In genomic region chr2:130693474-130693873, GRCh38 we compare ENCODE assay signal across 8 cellular contexts. TPM values are rescaled to one million over a fixed set of nuclear protein-coding genes. Genes with fewer than 3 reads are reported as not detected.
DNase-seq lines count a peak whose midpoint lies in the region; TF ChIP-seq lines count a peak whose summit lies in the region.
"Not testable (repeated sequence)": the region's sequence is repeated elsewhere in the genome, so short reads cannot be mapped to it uniquely, and the experiment has no call there.

No MANE protein-coding gene starts in this region.

- H3K4me1 Mint-ChIP-seq in activated CD4-positive, alpha-beta memory T cell treated with anti-CD3 and anti-CD28 coated beads, Interleukin-2, amount 10 ng/mL, durations not matched to agents 7 days and 5 days: not testable (repeated sequence)

- CTCF ChIA-PET in GM10248 (lab: Yijun Ruan, JAX): interaction anchor here (1.4 kb wide), 1 partner anchor 320 kb away, joined by 4 read pairs; no protein-coding TSS in a partner anchor
- CTCF ChIA-PET in activated CD4-positive, alpha-beta memory T cell treated with anti-CD3 and anti-CD28 coated beads, Interleukin-2, amount 10 ng/mL, durations not matched to agents 7 days and 5 days (lab: Charles Lee): not testable (repeated sequence)

- not testable (repeated sequence) for TF ChIP-seq POLR2A in breast epithelium (IDR thresholded peaks at IDR 0.05)

- TF ChIP-seq CTCF in GM10248 (IDR thresholded peaks at IDR 0.05; ENCODE audit: control extremely low read depth, extremely low read depth, low read depth, missing control alignments) (peak; percentile 81), LNCaP clone FGC (IDR thresholded peaks at IDR 0.05; ENCODE audit: control insufficient read depth, extremely low read depth, insufficient read depth) (peak; percentile 23; the same call in 1 of the 2 replicates)
- not testable (repeated sequence) for TF ChIP-seq CTCF in breast epithelium (IDR thresholded peaks at IDR 0.05)

- H3K27ac Mint-ChIP-seq in activated CD4-positive, alpha-beta memory T cell treated with anti-CD3 and anti-CD28 coated beads, Interleukin-2, amount 10 ng/mL, durations not matched to agents 7 days and 5 days: not testable (repeated sequence)

- intact Hi-C loops in breast epithelium (cut with DNase I; ENCODE audit: low total_unique reads); posterior cingulate gyrus (cut with DNase I): not testable (repeated sequence)

- H3K4me3 ChIP-seq in LNCaP clone FGC (ENCODE audit: low read depth, low read length): not testable (repeated sequence)
- peak overlapping the region in 2 of 3 donors; percentile 21 to 25 for H3K4me3 ChIP-seq in breast epithelium

- H3K27ac ChIP-seq in breast epithelium: not testable (repeated sequence)

- H3K4me1 ChIP-seq in breast epithelium: not testable (repeated sequence)

- peaks cover 16% of the 10 kb centered on the region for H3K27me3 Mint-ChIP-seq in activated CD4-positive, alpha-beta memory T cell treated with anti-CD3 and anti-CD28 coated beads, Interleukin-2, amount 10 ng/mL, durations not matched to agents 7 days and 5 days

- not testable (repeated sequence) for H3K9me3 ChIP-seq in breast epithelium

- POLR2A ChIA-PET in GM10248 (lab: Yijun Ruan, JAX); activated CD4-positive, alpha-beta memory T cell treated with anti-CD3 and anti-CD28 coated beads, Interleukin-2, amount 10 ng/mL, durations not matched to agents 7 days and 5 days (lab: Charles Lee): not testable (repeated sequence)

- not testable (repeated sequence) for H3K36me3 Mint-ChIP-seq in activated CD4-positive, alpha-beta memory T cell treated with anti-CD3 and anti-CD28 coated beads, Interleukin-2, amount 10 ng/mL, durations not matched to agents 7 days and 5 days (ENCODE audit: low read depth)

- not testable (repeated sequence) for H3K27me3 ChIP-seq in breast epithelium

- not testable (repeated sequence) for H3K4me3 Mint-ChIP-seq in activated CD4-positive, alpha-beta memory T cell treated with anti-CD3 and anti-CD28 coated beads, Interleukin-2, amount 10 ng/mL, durations not matched to agents 7 days and 5 days

- DNase-seq in GM10248 (ENCODE audit: extremely low spot score): peak; percentile 2
- DNase-seq in LNCaP clone FGC (ENCODE audit: low read depth); breast epithelium (ENCODE audit: low spot score in 2 of 2): not testable (repeated sequence)
- peak; percentile 21 for DNase-seq in activated CD4-positive, alpha-beta memory T cell treated with anti-CD3 and anti-CD28 coated beads, Interleukin-2, amount 10 ng/mL, durations not matched to agents 7 days and 5 days
- DNase-seq in glomerular visceral epithelial cell (ENCODE audit: extremely low spot score): peak; percentile 4
- peak; percentile 20 for DNase-seq in kidney tubule cell (ENCODE audit: low spot score)
- peak; percentile 24 to 96 (median 76) for DNase-seq in posterior cingulate gyrus
- peak; percentile 46 for DNase-seq in ureter (ENCODE audit: low spot score)

- not testable (repeated sequence) for H3K36me3 ChIP-seq in breast epithelium

- H3K9me3 Mint-ChIP-seq in activated CD4-positive, alpha-beta memory T cell treated with anti-CD3 and anti-CD28 coated beads, Interleukin-2, amount 10 ng/mL, durations not matched to agents 7 days and 5 days: not testable (repeated sequence)

RNA-seq across cellular contexts. Expression of gene GPR148, which starts 35.4 kb away (rescaled TPM):
- total RNA-seq in activated CD4-positive, alpha-beta memory T cell treated with anti-CD3 and anti-CD28 coated beads, Interleukin-2, amount 10 ng/mL, durations not matched to agents 7 days and 5 days: not detected
- not detected for total RNA-seq in breast epithelium
- total RNA-seq in ureter: not detected
